In genomic region chr9:115740986-115741385, GRCh38 we compare ENCODE assay signal across 28 cellular contexts.
"Had no signal": no experiment of that assay in that cellular context is flagged by ENCODE, and none has a peak within 500 bp of the region (broad histone marks: within the 10 kb centered on the region; RNA-seq: fewer than 3 reads in every experiment).

No MANE protein-coding gene starts in this region.

- H3K4me3 Mint-ChIP-seq: nephron; neural progenitor cell; stimulated activated effector memory CD8-positive, alpha-beta T cell treated with anti-CD3 and anti-CD28 coated beads, Interleukin-12 subunit alpha, Interleukin-12 subunit beta, amount 100 ng/mL, for 72 hours; stimulated activated naive B cell treated with anti-CD40 and anti-IgM and Interleukin-4, amounts not matched to agents 10 μg/mL and 1 μg/mL and 100 μg/mL, for 72 hours; stimulated activated naive CD8-positive, alpha-beta T cell treated with anti-CD3 and anti-CD28 coated beads, Interleukin-15, Interleukin-2, amounts not matched to agents 100 ng/mL and 50 ng/mL, for 24 hours had no signal

- H3K4me1 Mint-ChIP-seq: neural progenitor cell; stimulated activated effector memory CD8-positive, alpha-beta T cell treated with anti-CD3 and anti-CD28 coated beads, Interleukin-12 subunit alpha, Interleukin-12 subunit beta, amount 100 ng/mL, for 72 hours; stimulated activated naive B cell treated with anti-CD40 and anti-IgM and Interleukin-4, amounts not matched to agents 10 μg/mL and 1 μg/mL and 100 μg/mL, for 72 hours had no signal

- H3K4me1 ChIP-seq: neural progenitor cell, parathyroid adenoma, psoas muscle, right lobe of liver, sigmoid colon, stomach, thyroid gland, upper lobe of left lung, vagina had no signal

- H3K36me3 Mint-ChIP-seq: neural progenitor cell; stimulated activated effector memory CD8-positive, alpha-beta T cell treated with anti-CD3 and anti-CD28 coated beads, Interleukin-12 subunit alpha, Interleukin-12 subunit beta, amount 100 ng/mL, for 72 hours; stimulated activated naive B cell treated with anti-CD40 and anti-IgM and Interleukin-4, amounts not matched to agents 10 μg/mL and 1 μg/mL and 100 μg/mL, for 72 hours had no signal

- ATAC-seq: psoas muscle; right cardiac atrium; right lobe of liver; stimulated activated effector memory CD8-positive, alpha-beta T cell treated with anti-CD3 and anti-CD28 coated beads, Interleukin-12 subunit alpha, Interleukin-12 subunit beta, amount 100 ng/mL, for 72 hours; stimulated activated naive B cell treated with anti-CD40 and anti-IgM and Interleukin-4, amounts not matched to agents 10 μg/mL and 1 μg/mL and 100 μg/mL, for 72 hours had no signal

- H3K9me3 ChIP-seq: ovary, psoas muscle, right lobe of liver, sigmoid colon, stomach, thoracic aorta, thyroid gland, tibial nerve, upper lobe of left lung, vagina had no signal

- DNase-seq: occipital lobe; ovary; posterior cingulate gyrus; psoas muscle; right lobe of liver; sigmoid colon; small intestine; stimulated activated CD4-positive, alpha-beta T cell treated with anti-CD3 and anti-CD28 coated beads, Interleukin-15, amount 100 ng/mL, for 24 hours; stimulated activated CD4-positive, alpha-beta T cell treated with anti-CD3 and anti-CD28 coated beads, Interleukin-2, amount 100 ng/mL, for 24 hours; stimulated activated CD4-positive, alpha-beta T cell treated with anti-CD3 and anti-CD28 coated beads, Interleukin-2, amount 100 ng/mL, for 48 hours; stimulated activated CD4-positive, alpha-beta T cell treated with anti-CD3 and anti-CD28 coated beads, Interleukin-4, amount 100 ng/mL, for 24 hours; stimulated activated naive B cell treated with anti-CD40 and anti-IgM and Interleukin-4, amounts not matched to agents 10 μg/mL and 1 μg/mL and 100 μg/mL, for 72 hours; stimulated activated naive CD4-positive, alpha-beta T cell treated with Interleukin-2 at 50 U/mL for 16 hours; stomach; thyroid gland; trophoblast cell; upper lobe of left lung had no signal

- H3K27me3 ChIP-seq: neural progenitor cell, ovary, right lobe of liver, sigmoid colon, stomach, thyroid gland, tibial nerve, upper lobe of left lung, vagina had no signal

- H3K27ac Mint-ChIP-seq: nephron; neural progenitor cell; progenitor cell of endocrine pancreas; stimulated activated effector memory CD8-positive, alpha-beta T cell treated with anti-CD3 and anti-CD28 coated beads, Interleukin-12 subunit alpha, Interleukin-12 subunit beta, amount 100 ng/mL, for 72 hours; stimulated activated naive B cell treated with anti-CD40 and anti-IgM and Interleukin-4, amounts not matched to agents 10 μg/mL and 1 μg/mL and 100 μg/mL, for 72 hours; stimulated activated naive CD8-positive, alpha-beta T cell treated with anti-CD3 and anti-CD28 coated beads, Interleukin-15, Interleukin-2, amounts not matched to agents 100 ng/mL and 50 ng/mL, for 24 hours had no signal

- H3K27ac ChIP-seq: neural progenitor cell, ovary, parathyroid adenoma, psoas muscle, right lobe of liver, sigmoid colon, stomach, thoracic aorta, thyroid gland, tibial nerve, upper lobe of left lung, vagina had no signal

- H3K9me3 Mint-ChIP-seq: nephron; neural progenitor cell; stimulated activated naive B cell treated with anti-CD40 and anti-IgM and Interleukin-4, amounts not matched to agents 10 μg/mL and 1 μg/mL and 100 μg/mL, for 72 hours; stimulated activated naive CD8-positive, alpha-beta T cell treated with anti-CD3 and anti-CD28 coated beads, Interleukin-15, Interleukin-2, amounts not matched to agents 100 ng/mL and 50 ng/mL, for 24 hours had no signal

- FAIRE-seq: small intestine, urothelium cell line had no signal

- H3K27me3 Mint-ChIP-seq: stimulated activated naive B cell treated with anti-CD40 and anti-IgM and Interleukin-4, amounts not matched to agents 10 μg/mL and 1 μg/mL and 100 μg/mL, for 72 hours; stimulated activated naive CD8-positive, alpha-beta T cell treated with anti-CD3 and anti-CD28 coated beads, Interleukin-15, Interleukin-2, amounts not matched to agents 100 ng/mL and 50 ng/mL, for 24 hours had no signal

- H3K36me3 ChIP-seq: neural progenitor cell, ovary, right lobe of liver, sigmoid colon, stomach, thoracic aorta, thyroid gland, tibial nerve, upper lobe of left lung, vagina had no signal

- H3K4me3 ChIP-seq: neural progenitor cell, ovary, psoas muscle, right lobe of liver, sigmoid colon, stomach, thoracic aorta, thyroid gland, tibial nerve, upper lobe of left lung, vagina had no signal
